ENCODE assay signal across 1 cellular context in the genomic region with DNA sequence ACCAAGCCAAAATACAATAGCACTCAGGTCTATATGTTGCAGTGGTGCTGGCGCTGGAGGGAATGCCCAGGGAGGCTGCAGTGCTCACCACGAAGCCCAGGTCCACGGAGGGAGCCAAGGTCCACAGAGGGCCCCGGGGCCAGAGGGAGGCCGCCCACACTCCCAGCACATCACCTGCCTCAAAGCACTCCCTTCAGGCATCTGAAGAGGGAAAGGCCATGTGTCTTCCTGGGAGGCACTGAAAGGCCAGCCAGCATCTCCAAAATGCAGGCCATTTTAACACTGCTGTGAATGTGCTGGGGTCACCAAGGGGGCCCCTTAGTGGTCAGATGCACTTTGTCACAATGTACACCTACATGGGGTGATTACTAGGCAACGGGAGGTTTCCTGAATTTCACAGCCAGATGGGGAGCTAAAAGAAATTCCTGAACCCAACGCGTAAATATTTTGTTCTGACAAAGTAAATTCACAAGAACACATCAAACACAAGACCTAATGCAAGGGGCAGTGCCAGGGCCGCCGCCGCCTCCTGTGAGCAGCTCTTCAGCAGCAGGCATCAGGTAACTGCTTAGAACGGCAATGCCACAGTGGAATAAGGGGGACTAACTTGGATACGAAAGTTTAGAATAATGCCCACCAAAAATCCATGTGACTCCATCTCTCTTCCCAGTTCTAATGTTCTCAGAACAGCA.
TF ChIP-seq lines count a peak whose summit lies in the region.

No MANE protein-coding gene starts in this region.

TF ChIP-seq in GM12878, 131 proteins besides CTCF, POLR2A, EP300 and RAD21:
- TF ChIP-seq BHLHE40 (IDR thresholded peaks at IDR 0.05; ENCODE audit: borderline replicate concordance in 1 of 2, low read depth in 2 of 2, low read length in 1 of 2) (no peak), IKZF2 (IDR thresholded peaks at IDR 0.05) (no peak), HDAC2 (IDR thresholded peaks at IDR 0.05) (no peak), NR2C2 (IDR thresholded peaks at IDR 0.05; ENCODE audit: borderline replicate concordance, control insufficient read depth, insufficient read length, low read depth) (no peak), TCF3 (IDR thresholded peaks at IDR 0.05; ENCODE audit: borderline replicate concordance, insufficient read depth, low read depth, low read length) (no peak), CBFB (IDR thresholded peaks at IDR 0.05; ENCODE audit: low read depth) (no peak), RB1 (IDR thresholded peaks at IDR 0.05; ENCODE audit: borderline replicate concordance) (no peak), MEF2B (IDR thresholded peaks at IDR 0.05; ENCODE audit: partially characterized antibody, poor library complexity, severe bottlenecking) (no peak), POU2F2 (IDR thresholded peaks at IDR 0.05; ENCODE audit: borderline replicate concordance, low read depth, low read length) (no peak)
